Comparison of ENCODE assay signal across 16 cellular contexts in the genomic region with DNA sequence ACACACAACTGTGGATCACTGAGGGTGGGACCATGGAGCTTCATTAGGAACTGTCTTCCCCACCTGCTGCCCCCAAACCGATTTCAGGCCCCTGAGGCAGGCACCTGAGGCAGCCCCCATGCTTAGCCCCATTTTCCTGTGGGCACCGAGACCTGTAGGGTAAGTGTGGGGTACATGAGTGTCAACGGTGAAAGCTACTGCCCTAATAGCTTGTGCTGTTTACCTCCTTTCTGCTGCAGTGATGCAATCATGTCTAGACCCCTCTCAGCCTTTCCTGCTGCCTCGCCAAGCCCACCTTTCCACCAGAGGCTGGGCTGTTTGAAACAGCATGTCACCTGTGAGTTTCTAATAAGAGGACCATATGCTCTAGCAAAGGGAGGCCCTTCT.
"Had no signal": no experiment of that assay in that cellular context is flagged by ENCODE, and none has a peak within 500 bp of the region (broad histone marks: within the 10 kb centered on the region; RNA-seq: fewer than 3 reads in every experiment).

No MANE protein-coding gene starts in this region.

- H3K4me3 Mint-ChIP-seq: activated CD8-positive, alpha-beta memory T cell treated with anti-CD3 and anti-CD28 coated beads, Interleukin-2, amount 10 ng/mL, durations not matched to agents 7 days and 5 days; activated naive CD8-positive, alpha-beta T cell; activated T-cell treated with anti-CD3 and anti-CD28 coated beads, Interleukin-2, amount 50 U/mL, for 4 hours; natural killer cell; stimulated activated naive CD8-positive, alpha-beta T cell treated with anti-CD3 and anti-CD28 coated beads, Interleukin-15, Interleukin-2, amounts not matched to agents 100 ng/mL and 50 ng/mL, for 24 hours had no signal

- H3K4me1 Mint-ChIP-seq: activated CD8-positive, alpha-beta memory T cell treated with anti-CD3 and anti-CD28 coated beads, Interleukin-2, amount 10 ng/mL, durations not matched to agents 7 days and 5 days; natural killer cell had no signal

- H3K27ac Mint-ChIP-seq: activated CD8-positive, alpha-beta memory T cell treated with anti-CD3 and anti-CD28 coated beads, Interleukin-2, amount 10 ng/mL, durations not matched to agents 7 days and 5 days; activated naive CD8-positive, alpha-beta T cell; natural killer cell; stimulated activated naive CD8-positive, alpha-beta T cell treated with anti-CD3 and anti-CD28 coated beads, Interleukin-15, Interleukin-2, amounts not matched to agents 100 ng/mL and 50 ng/mL, for 24 hours had no signal

- H3K9me3 ChIP-seq: gastrocnemius medialis, mucosa of descending colon, thoracic aorta, uterus had no signal

- DNase-seq: activated CD4-positive, alpha-beta T cell treated with anti-CD3 and anti-CD28 coated beads for 1 hour; activated CD4-positive, alpha-beta T cell treated with anti-CD3 and anti-CD28 coated beads, Interleukin-2, amount 50 U/mL, for 48 hours; activated gamma-delta T cell; activated T-cell treated with anti-CD3 and anti-CD28 coated beads, Interleukin-2, amount 50 U/mL, for 4 hours; aorta; gastrocnemius medialis; left colon; mucosa of descending colon; natural killer cell; stimulated activated CD4-positive, alpha-beta T cell treated with anti-CD3 and anti-CD28 coated beads, Interleukin-15, amount 100 ng/mL, for 24 hours; stimulated activated CD4-positive, alpha-beta T cell treated with anti-CD3 and anti-CD28 coated beads, Interleukin-4, amount 100 ng/mL, for 24 hours; uterus had no signal

- H3K36me3 ChIP-seq: gastrocnemius medialis, thoracic aorta, uterus had no signal

- H3K4me3 ChIP-seq: gastrocnemius medialis, mucosa of descending colon, thoracic aorta, uterus had no signal

- ATAC-seq: activated CD8-positive, alpha-beta memory T cell treated with anti-CD3 and anti-CD28 coated beads, Interleukin-2, amount 10 ng/mL, durations not matched to agents 7 days and 5 days; activated T-cell treated with anti-CD3 and anti-CD28 coated beads, Interleukin-2, amount 50 U/mL, for 4 hours; gastrocnemius medialis; left colon; mucosa of descending colon; natural killer cell had no signal

- H3K27ac ChIP-seq: gastrocnemius medialis, thoracic aorta, uterus had no signal

- H3K9me3 Mint-ChIP-seq: activated T-cell treated with anti-CD3 and anti-CD28 coated beads, Interleukin-2, amount 50 U/mL, for 4 hours; natural killer cell; stimulated activated naive CD8-positive, alpha-beta T cell treated with anti-CD3 and anti-CD28 coated beads, Interleukin-15, Interleukin-2, amounts not matched to agents 100 ng/mL and 50 ng/mL, for 24 hours had no signal

- H3K36me3 Mint-ChIP-seq: activated CD8-positive, alpha-beta memory T cell treated with anti-CD3 and anti-CD28 coated beads, Interleukin-2, amount 10 ng/mL, durations not matched to agents 7 days and 5 days; activated naive CD8-positive, alpha-beta T cell; natural killer cell had no signal

- H3K4me1 ChIP-seq: gastrocnemius medialis, uterus had no signal

- H3K27me3 ChIP-seq: gastrocnemius medialis, uterus had no signal
